ENCODE assay signal across 8 cellular contexts in the genomic region with DNA sequence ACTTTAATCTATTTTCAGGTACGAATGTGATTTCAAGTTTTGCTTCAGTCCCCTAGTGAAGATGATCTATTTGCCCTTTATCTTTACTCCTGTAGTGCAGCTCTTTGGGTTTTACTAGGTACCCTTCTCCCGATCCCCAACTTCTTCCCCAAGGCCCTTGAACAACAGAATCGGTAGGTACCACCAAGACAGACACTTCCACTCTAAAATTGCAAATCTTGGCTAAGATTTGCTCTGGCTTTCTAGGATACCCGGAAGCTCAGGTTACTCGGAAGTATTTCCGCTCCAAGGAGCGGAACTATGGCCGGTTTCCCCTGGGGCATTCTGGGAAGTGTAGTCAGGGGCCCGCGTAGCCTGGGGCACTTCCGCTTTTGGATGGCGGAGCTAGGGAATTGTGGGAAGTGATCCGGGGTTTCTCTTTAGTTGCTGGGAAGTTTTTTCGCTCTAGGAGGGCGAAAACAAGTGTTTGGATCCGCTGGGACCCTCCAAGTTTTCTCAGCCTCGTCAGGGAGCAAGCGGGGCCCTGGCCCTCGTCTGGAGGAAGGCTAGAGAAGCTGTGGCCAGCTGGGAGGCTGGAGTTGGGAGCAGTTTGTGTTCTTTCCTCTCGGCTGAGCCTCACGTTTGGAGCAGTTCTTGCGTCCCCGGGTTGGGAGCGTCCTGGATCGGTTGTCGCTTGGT. TPM values are rescaled to one million over a fixed set of nuclear protein-coding genes. Genes with fewer than 3 reads are reported as not detected.
DNase-seq lines count a peak whose midpoint lies in the region; ATAC-seq, FAIRE-seq and TF ChIP-seq lines count a peak whose summit lies in the region.

No MANE protein-coding gene starts in this region.

- peak; percentile 97 for FAIRE-seq in G401.6 (lab: Jason Lieb, UNC)
- FAIRE-seq in pancreas (lab: Jason Lieb, UNC): peak; percentile 74

- H3K27ac ChIP-seq in HEK293 (ENCODE audit: extremely low read depth, low read depth, low read length): peak overlapping the region; percentile 98
- H3K27ac ChIP-seq in adipose tissue (ENCODE audit: low read depth, low read length): peak overlapping the region; percentile 46
- H3K27ac ChIP-seq in cardiac muscle cell: peak overlapping the region; percentile 97
- H3K27ac ChIP-seq in pancreas: peak overlapping the region; percentile 12 to 84 (median 68)
- H3K27ac ChIP-seq in tibial artery: peak overlapping the region; percentile 78 to 86

- no peak for TF ChIP-seq CTCF in HEK293 (tag by site-specific recombination; IDR thresholded peaks at IDR 0.05)
- TF ChIP-seq CTCF in cardiac muscle cell (IDR thresholded peaks at IDR 0.05; ENCODE audit: low read depth, low read length): no peak
- no peak for TF ChIP-seq CTCF in pancreas (IDR thresholded peaks at IDR 0.05)
- TF ChIP-seq CTCF in tibial artery (IDR thresholded peaks at IDR 0.05): no peak

- H3K4me1 ChIP-seq in HEK293 (ENCODE audit: control insufficient read depth, insufficient read depth, low read length) (peaks cover 30% of the 10 kb centered on the region), cardiac muscle cell (ENCODE audit: low read depth) (peaks cover 7% of the 10 kb centered on the region), pancreas (peaks cover 0 to 5% (median 0%) of the 10 kb centered on the region in 3 donors), tibial artery (peaks cover 0 to 4% (median 0%) of the 10 kb centered on the region in 4 donors)

- H3K27me3 ChIP-seq in cardiac muscle cell: no peaks in the 10 kb centered on the region
- H3K27me3 ChIP-seq in pancreas: no peaks in the 10 kb centered on the region
- no peaks in the 10 kb centered on the region for H3K27me3 ChIP-seq in tibial artery

- peak; percentile 93 to 98 (median 97) for ATAC-seq in pancreas

- CTCF ChIA-PET in HEK293 (lab: Yijun Ruan, JAX): interaction anchor here (0.6 to 2.4 kb wide), 11 partner anchors 10 to 559 kb away, joined by 3 to 6 read pairs (median 4); a partner anchor contains a TSS

- H3K4me3 ChIP-seq in HEK293 (ENCODE audit: low read depth, low read length): peak overlapping the region; percentile 44
- peak overlapping the region; percentile 75 for H3K4me3 ChIP-seq in cardiac muscle cell
- peak overlapping the region; percentile 47 to 66 (median 55) for H3K4me3 ChIP-seq in pancreas
- peak overlapping the region; percentile 56 to 69 for H3K4me3 ChIP-seq in tibial artery

- intact Hi-C loops in pancreas (cut with DNase I) (no loop called here), tibial artery (cut with DNase I; ENCODE audit: low total_unique reads) (loop anchor here (5.0 kb wide), 1 partner anchor 40 kb away; a partner anchor contains a TSS)

- DNase-seq in MV-4-11 (lab: John Stamatoyannopoulos, UW): peak; percentile 98
- peak; percentile 96 for DNase-seq in SW480 (ENCODE audit: low spot score)
- DNase-seq in cardiac muscle cell (ENCODE audit: low read depth in 1 of 2, low spot score in 1 of 2): peak; percentile 94 to 96
- peak; percentile 81 to 92 (median 86) for DNase-seq in pancreas
- peak; percentile 81 to 91 for DNase-seq in tibial artery

- H3K36me3 ChIP-seq in HEK293 (ENCODE audit: control insufficient read depth in 2 of 2, insufficient read depth in 1 of 2, low read length in 2 of 2) (peaks cover 0 to 40% of the 10 kb centered on the region in 2 experiments; a peak in 2 of 3 replicates), cardiac muscle cell (no peaks in the 10 kb centered on the region), pancreas (no peaks in the 10 kb centered on the region), tibial artery (no peaks in the 10 kb centered on the region)

- peaks cover 36% of the 10 kb centered on the region for H3K9me3 ChIP-seq in HEK293 (ENCODE audit: control insufficient read depth, insufficient read depth, low read depth, low read length)
- H3K9me3 ChIP-seq in cardiac muscle cell (ENCODE audit: low read depth): no peaks in the 10 kb centered on the region
- no peaks in the 10 kb centered on the region for H3K9me3 ChIP-seq in pancreas
- peaks cover 4 to 16% (median 4%) of the 10 kb centered on the region in 3 donors for H3K9me3 ChIP-seq in tibial artery

- POLR2A ChIA-PET in HEK293 (lab: Yijun Ruan, JAX): interaction anchor here (0.6 to 2.6 kb wide), 34 partner anchors 9 to 744 kb away, joined by 3 to 93 read pairs (median 5); a partner anchor contains a TSS

- 4% methylated on average over 26 of the region's 26 CpGs for WGBS in adipose tissue, 3 donors
- WGBS in pancreas, 2 donors: 4% methylated on average over 26 of the region's 26 CpGs

TF ChIP-seq in HEK293, 187 proteins besides CTCF, POLR2A, EP300 and RAD21 (continues in another document):
- TF ChIP-seq TRIM28 (IDR thresholded peaks at IDR 0.05; ENCODE audit: borderline replicate concordance, low read length): 0 out of 2 replicates have a peak, but pooled peaks have one; percentile 64
- TF ChIP-seq YY2 (tag by site-specific recombination; IDR thresholded peaks at IDR 0.05): peak; percentile 99; the same call in 1 of the 2 replicates
- TF ChIP-seq ZNF610 (tag by site-specific recombination; IDR thresholded peaks at IDR 0.05; ENCODE audit: borderline replicate concordance): peak; percentile 94; the same call in 1 of the 2 replicates
- TF ChIP-seq MEIS1 (CRISPR knock-in tag; IDR thresholded peaks at IDR 0.05; ENCODE audit: borderline replicate concordance): no peak
- no peak; the same call in 1 of the 2 replicates for TF ChIP-seq SP2 (tag by site-specific recombination; IDR thresholded peaks at IDR 0.05)
- no peak; the same call in 1 of the 2 replicates for TF ChIP-seq ZNF664 (tag by site-specific recombination; IDR thresholded peaks at IDR 0.05)
- no peak for TF ChIP-seq ZNF433 (tag by site-specific recombination; IDR thresholded peaks at IDR 0.05; ENCODE audit: low read depth)
- no peak for TF ChIP-seq ZNF350 (tag by site-specific recombination; IDR thresholded peaks at IDR 0.05)
- TF ChIP-seq ZNF404 (tag by site-specific recombination; IDR thresholded peaks at IDR 0.05): no peak
- TF ChIP-seq, protein P1, sequence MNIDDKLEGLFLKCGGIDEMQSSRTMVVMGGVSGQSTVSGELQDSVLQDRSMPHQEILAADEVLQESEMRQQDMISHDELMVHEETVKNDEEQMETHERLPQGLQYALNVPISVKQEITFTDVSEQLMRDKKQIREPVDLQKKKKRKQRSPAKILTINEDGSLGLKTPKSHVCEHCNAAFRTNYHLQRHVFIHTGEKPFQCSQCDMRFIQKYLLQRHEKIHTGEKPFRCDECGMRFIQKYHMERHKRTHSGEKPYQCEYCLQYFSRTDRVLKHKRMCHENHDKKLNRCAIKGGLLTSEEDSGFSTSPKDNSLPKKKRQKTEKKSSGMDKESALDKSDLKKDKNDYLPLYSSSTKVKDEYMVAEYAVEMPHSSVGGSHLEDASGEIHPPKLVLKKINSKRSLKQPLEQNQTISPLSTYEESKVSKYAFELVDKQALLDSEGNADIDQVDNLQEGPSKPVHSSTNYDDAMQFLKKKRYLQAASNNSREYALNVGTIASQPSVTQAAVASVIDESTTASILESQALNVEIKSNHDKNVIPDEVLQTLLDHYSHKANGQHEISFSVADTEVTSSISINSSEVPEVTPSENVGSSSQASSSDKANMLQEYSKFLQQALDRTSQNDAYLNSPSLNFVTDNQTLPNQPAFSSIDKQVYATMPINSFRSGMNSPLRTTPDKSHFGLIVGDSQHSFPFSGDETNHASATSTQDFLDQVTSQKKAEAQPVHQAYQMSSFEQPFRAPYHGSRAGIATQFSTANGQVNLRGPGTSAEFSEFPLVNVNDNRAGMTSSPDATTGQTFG (tag by site-specific recombination; IDR thresholded peaks at IDR 0.05; ENCODE audit: borderline replicate concordance): no peak
- TF ChIP-seq ZNF558 (tag by site-specific recombination; IDR thresholded peaks at IDR 0.05): no peak; the same call in 1 of the 2 replicates
- TF ChIP-seq, protein P2, sequence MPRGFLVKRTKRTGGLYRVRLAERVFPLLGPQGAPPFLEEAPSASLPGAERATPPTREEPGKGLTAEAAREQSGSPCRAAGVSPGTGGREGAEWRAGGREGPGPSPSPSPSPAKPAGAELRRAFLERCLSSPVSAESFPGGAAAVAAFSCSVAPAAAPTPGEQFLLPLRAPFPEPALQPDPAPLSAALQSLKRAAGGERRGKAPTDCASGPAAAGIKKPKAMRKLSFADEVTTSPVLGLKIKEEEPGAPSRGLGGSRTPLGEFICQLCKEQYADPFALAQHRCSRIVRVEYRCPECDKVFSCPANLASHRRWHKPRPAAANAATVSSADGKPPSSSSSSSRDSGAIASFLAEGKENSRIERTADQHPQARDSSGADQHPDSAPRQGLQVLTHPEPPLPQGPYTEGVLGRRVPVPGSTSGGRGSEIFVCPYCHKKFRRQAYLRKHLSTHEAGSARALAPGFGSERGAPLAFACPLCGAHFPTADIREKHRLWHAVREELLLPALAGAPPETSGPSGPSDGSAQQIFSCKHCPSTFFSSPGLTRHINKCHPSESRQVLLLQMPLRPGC (tag by site-specific recombination; IDR thresholded peaks at IDR 0.05): no peak; the same call in 1 of the 2 replicates

RNA-seq across cellular contexts. Expression of a gene that starts 5.1 kb away (rescaled TPM):
- polyA plus RNA-seq in adipose tissue: 1 to 10 TPM; 3.2 to 4.6 (median 3.3) TPM
- total RNA-seq in cardiac muscle cell: 11.8 and 18.9 TPM in 2 replicates
- polyA plus RNA-seq in cardiac muscle cell: 9.4 and 20.9 TPM in 2 replicates
- total RNA-seq in pancreas: 1 to 10 TPM; 6.3 to 9.7 (median 8.6) TPM
- 1 to 10 TPM; 2.9 to 4.2 TPM for polyA plus RNA-seq in pancreas

RNA-seq across cellular contexts. Expression of a gene that starts 42.4 kb away (rescaled TPM):
- polyA plus RNA-seq in adipose tissue (10 to 100 TPM in 1 of 3 donors, 1 to 10 TPM in 2; 5.3 to 15.2 (median 8.4) TPM), cardiac muscle cell (21.1 and 56.8 TPM in 2 replicates), pancreas (10 to 100 TPM in 1 of 2 donors, 1 to 10 TPM in 1; 5.7 to 12.8 TPM)
- total RNA-seq in cardiac muscle cell (17.3 and 35.3 TPM in 2 replicates), pancreas (10 to 100 TPM in 1 of 6 donors, 1 to 10 TPM in 5; 4.8 to 11.7 (median 6.2) TPM)

RNA-seq across cellular contexts. Expression of a gene that starts 52.4 kb away (rescaled TPM):
- polyA plus RNA-seq in adipose tissue: under 1 TPM in 1 of 3 donors, not detected in 2; 0.97 TPM
- total RNA-seq in cardiac muscle cell: 0.67 and 2.8 TPM in 2 replicates
- polyA plus RNA-seq in cardiac muscle cell: 5.0 and 6.0 TPM in 2 replicates
- total RNA-seq in pancreas: under 1 TPM; 0.20 to 0.75 (median 0.30) TPM
- polyA plus RNA-seq in pancreas: under 1 TPM; 0.30 to 0.49 TPM

Comparison
In these comparisons a context has a peak if more than half of its experiments do, and no peak if none do; other contexts are left out.
1. Peak in every context shown above with its lines: DNase-seq, ATAC-seq, H3K4me3 ChIP-seq and H3K27ac ChIP-seq.
2. H3K27ac ChIP-seq: peak in every context shown above with its lines; median percentile 98 in HEK293; 97 in cardiac muscle cell; 82 in tibial artery; 68 in pancreas; 46 in adipose tissue.